ENCODE assay signal across 1 cellular context in genomic region chr10:132054564-132054963, GRCh38.
TF ChIP-seq lines count a peak whose summit lies in the region.

No MANE protein-coding gene starts in this region.

TF ChIP-seq in SK-N-SH treated with all-trans-retinoic acid at 6 μM for 48 hours, 23 proteins besides CTCF, POLR2A, EP300 and RAD21 (continued from another document):
- TF ChIP-seq POU6F1 (CRISPR knock-in tag; IDR thresholded peaks at IDR 0.05; ENCODE audit: borderline replicate concordance, low read depth) (no peak), TCF4 (CRISPR knock-in tag; IDR thresholded peaks at IDR 0.05; ENCODE audit: borderline replicate concordance) (no peak), ISL1 (CRISPR knock-in tag; IDR thresholded peaks at IDR 0.05) (no peak), TSHZ2 (CRISPR knock-in tag; IDR thresholded peaks at IDR 0.05) (no peak), OSR1 (CRISPR knock-in tag; IDR thresholded peaks at IDR 0.05) (no peak), TOX (CRISPR knock-in tag; IDR thresholded peaks at IDR 0.05; ENCODE audit: borderline replicate concordance) (no peak), BACH2 (CRISPR knock-in tag; IDR thresholded peaks at IDR 0.05; ENCODE audit: borderline replicate concordance) (no peak)
TF ChIP-seq in SK-N-SH treated with all-trans-retinoic acid at 6 μM for 48 hours: peak in this region for 0.
